Comparison of ENCODE assay signal across 22 cellular contexts in the genomic region with DNA sequence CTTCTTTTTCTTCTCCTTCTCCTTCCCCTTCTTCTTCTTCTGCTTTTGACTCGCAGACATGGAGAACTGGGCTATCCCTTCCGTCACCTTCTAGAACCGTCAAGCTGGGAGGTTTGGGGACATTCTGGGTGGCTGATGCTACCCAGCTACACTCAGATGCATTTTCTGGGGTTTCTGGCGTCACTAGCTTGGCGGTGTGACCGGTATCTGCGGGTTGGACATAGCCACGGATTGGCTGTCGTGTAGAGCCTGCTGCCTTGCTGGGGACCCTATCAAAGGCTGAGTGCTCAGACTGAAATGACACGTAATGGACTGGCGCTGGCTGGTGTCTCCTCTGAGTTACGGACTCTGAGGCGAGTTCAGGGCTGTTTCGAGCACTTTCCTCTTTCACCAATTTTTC.
DNase-seq lines count a peak whose midpoint lies in the region; ATAC-seq and TF ChIP-seq lines count a peak whose summit lies in the region.
"Had no signal": no experiment of that assay in that cellular context is flagged by ENCODE, and none has a peak within 500 bp of the region (broad histone marks: within the 10 kb centered on the region; RNA-seq: fewer than 3 reads in every experiment).

No MANE protein-coding gene starts in this region.

- H3K4me1 Mint-ChIP-seq in endothelial cell (ENCODE audit: unreplicated experiment) (peaks cover 4% of the 10 kb centered on the region), osteocyte (ENCODE audit: unreplicated experiment) (peaks cover 36% of the 10 kb centered on the region)

- H3K4me1 ChIP-seq in right atrium auricular region (peaks cover 0 to 42% of the 10 kb centered on the region in 2 donors), BE2C (peaks cover 7% of the 10 kb centered on the region)

- ATAC-seq in Right ventricle myocardium inferior (no peak), GM21447 (IDR thresholded peaks at IDR 0.05; ENCODE audit: unreplicated experiment) (no peak), GM18502 (IDR thresholded peaks at IDR 0.05; ENCODE audit: poor library complexity, unreplicated experiment) (no peak)
- ATAC-seq: A549; CD8-positive, alpha-beta T cell had no signal

- peak overlapping the region; percentile 46 to 84 for H3K27ac ChIP-seq in right atrium auricular region
- H3K27ac ChIP-seq: BLaER1, Peyer's patch had no signal

- no peaks in the 10 kb centered on the region for H3K9me3 Mint-ChIP-seq in endothelial cell (ENCODE audit: unreplicated experiment)
- no peaks in the 10 kb centered on the region for H3K9me3 Mint-ChIP-seq in osteocyte (ENCODE audit: unreplicated experiment)
- H3K9me3 Mint-ChIP-seq: CD8-positive, alpha-beta T cell; HFFc6 had no signal

- intact Hi-C loops in Right ventricle myocardium inferior (cut with DNase I) = loop anchor here (10.0 kb wide), 1 partner anchor 322 kb away; no protein-coding TSS in a partner anchor

- no peak overlapping the region for H3K4me3 Mint-ChIP-seq in endothelial cell (ENCODE audit: unreplicated experiment)
- H3K4me3 Mint-ChIP-seq in osteocyte (ENCODE audit: unreplicated experiment) = no peak overlapping the region
- H3K4me3 Mint-ChIP-seq: CD8-positive, alpha-beta T cell; HFFc6 had no signal

- H3K36me3 Mint-ChIP-seq in endothelial cell (ENCODE audit: low read depth, unreplicated experiment) (peaks cover 34% of the 10 kb centered on the region), osteocyte (ENCODE audit: unreplicated experiment) (peaks cover 41% of the 10 kb centered on the region)

- H3K36me3 ChIP-seq in right atrium auricular region (peaks cover 48% of the 10 kb centered on the region), MG63 (no peaks in the 10 kb centered on the region), BE2C (no peaks in the 10 kb centered on the region; the same call in 1 of the 2 replicates)

- DNase-seq in right atrium auricular region (ENCODE audit: low spot score) (no peak), Right ventricle myocardium inferior (ENCODE audit: missing footprints) (no peak), endothelial cell (ENCODE audit: low spot score) (no peak), osteocyte (ENCODE audit: extremely low spot score, unreplicated experiment) (peak; percentile 54), MG63 (no peak), BE2C (no peak)
- DNase-seq: Calu3; CD8-positive, alpha-beta T cell; DMS53; H7; HFFc6; NCI-H187; NCI-H2107; NCI-H510A; NCI-H748 treated with DMSO at 0.1 percent for 48 hours; NK-92 treated with Interleukin-12 subunit alpha and Interleukin-12 subunit beta, amount 100 ng/mL, for 24 hours; Peyer's patch; Right ventricle myocardium superior had no signal

- no peaks in the 10 kb centered on the region for H3K9me3 ChIP-seq in right atrium auricular region
- H3K9me3 ChIP-seq in MG63 = no peaks in the 10 kb centered on the region
- H3K9me3 ChIP-seq in BE2C = no peaks in the 10 kb centered on the region
- H3K9me3 ChIP-seq: A549, BLaER1, Peyer's patch had no signal

- H3K27me3 ChIP-seq in right atrium auricular region (no peaks in the 10 kb centered on the region), MG63 (no peaks in the 10 kb centered on the region), BE2C (no peaks in the 10 kb centered on the region)
- H3K27me3 ChIP-seq: BLaER1, Peyer's patch had no signal

- no peak overlapping the region for H3K4me3 ChIP-seq in right atrium auricular region
- no peak overlapping the region for H3K4me3 ChIP-seq in MG63
- H3K4me3 ChIP-seq in BE2C (ENCODE audit: low read depth, low read length) = no peak overlapping the region
- H3K4me3 ChIP-seq: A549, BLaER1, Peyer's patch had no signal

- no peak for TF ChIP-seq CTCF in right atrium auricular region (IDR thresholded peaks at IDR 0.05)
- no peak for TF ChIP-seq CTCF in endothelial cell (IDR thresholded peaks at IDR 0.05; ENCODE audit: unreplicated experiment)
- TF ChIP-seq CTCF in osteocyte (IDR thresholded peaks at IDR 0.05) = no peak
- TF ChIP-seq CTCF in BE2C (IDR thresholded peaks at IDR 0.05; ENCODE audit: low read depth, low read length) = no peak

- peak overlapping the region; percentile 42 for H3K27ac Mint-ChIP-seq in endothelial cell (ENCODE audit: unreplicated experiment)
- no peak overlapping the region for H3K27ac Mint-ChIP-seq in osteocyte (ENCODE audit: unreplicated experiment)
- H3K27ac Mint-ChIP-seq: CD8-positive, alpha-beta T cell; HFFc6 had no signal

- peaks cover 1% of the 10 kb centered on the region for H3K27me3 Mint-ChIP-seq in endothelial cell (ENCODE audit: unreplicated experiment)
- no peaks in the 10 kb centered on the region for H3K27me3 Mint-ChIP-seq in osteocyte (ENCODE audit: unreplicated experiment)
